1 cellular context compared by ENCODE assay signal in the genomic region with DNA sequence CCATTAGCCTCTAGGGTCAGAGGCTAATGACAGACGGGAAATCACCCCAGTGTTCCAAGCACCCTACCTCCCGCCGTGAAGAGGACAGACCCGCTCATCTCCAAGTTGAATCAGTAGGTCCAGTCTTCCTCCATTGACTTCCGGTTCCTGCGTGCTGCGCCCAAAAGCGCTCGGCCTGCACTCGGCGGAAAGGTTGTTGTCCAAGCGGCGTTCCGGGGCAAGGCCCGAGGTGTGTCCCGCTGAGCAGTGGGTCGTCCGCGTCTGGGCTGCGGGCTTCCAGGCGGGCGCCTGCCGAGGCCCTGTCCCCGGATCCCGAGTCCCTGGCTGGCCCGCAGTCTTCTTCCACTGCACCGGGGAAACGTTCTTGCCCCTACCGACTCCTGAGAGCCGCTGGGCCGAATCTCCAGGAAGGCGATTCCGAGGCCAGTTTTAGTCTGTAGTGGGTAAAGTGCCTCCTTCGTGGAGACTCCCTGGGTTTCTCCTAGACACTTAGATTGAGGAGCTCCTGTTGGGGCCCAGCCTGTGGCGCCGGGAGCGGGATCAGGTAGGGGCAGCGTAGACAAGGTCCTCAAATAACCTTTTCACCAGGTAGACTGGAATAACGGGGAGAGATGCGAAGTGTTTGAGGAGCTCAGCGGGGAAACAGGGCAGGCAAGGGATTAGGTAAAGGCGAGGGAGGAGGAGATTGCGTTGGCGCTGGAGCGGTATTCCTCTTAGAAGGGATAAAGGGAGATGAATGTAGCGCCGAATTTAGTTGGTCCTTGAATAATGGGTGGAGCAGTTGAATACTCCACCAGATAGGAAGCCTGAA.
TF ChIP-seq lines count a peak whose summit lies in the region.

A gene with protein sequence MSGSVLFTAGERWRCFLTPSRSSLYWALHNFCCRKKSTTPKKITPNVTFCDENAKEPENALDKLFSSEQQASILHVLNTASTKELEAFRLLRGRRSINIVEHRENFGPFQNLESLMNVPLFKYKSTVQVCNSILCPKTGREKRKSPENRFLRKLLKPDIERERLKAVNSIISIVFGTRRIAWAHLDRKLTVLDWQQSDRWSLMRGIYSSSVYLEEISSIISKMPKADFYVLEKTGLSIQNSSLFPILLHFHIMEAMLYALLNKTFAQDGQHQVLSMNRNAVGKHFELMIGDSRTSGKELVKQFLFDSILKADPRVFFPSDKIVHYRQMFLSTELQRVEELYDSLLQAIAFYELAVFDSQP (minus strand): TSS at position 138 of the 811 bp plus-strand sequence. CDS start 40 bp downstream, at position 98.

TF ChIP-seq in HepG2, 621 proteins besides CTCF, POLR2A, EP300 and RAD21 (continued from another document and continues in another):
- TF ChIP-seq CEBPG (CRISPR knock-in tag; IDR thresholded peaks at IDR 0.05): peak; percentile 67
- TF ChIP-seq PHF5A (CRISPR knock-in tag; IDR thresholded peaks at IDR 0.05; ENCODE audit: low read depth, unreplicated experiment): peak; percentile 96
- TF ChIP-seq ZNF883 (CRISPR knock-in tag; IDR thresholded peaks at IDR 0.05; ENCODE audit: not compliant biosample characterization): peak; percentile 80
- TF ChIP-seq ARNTL (CRISPR knock-in tag; IDR thresholded peaks at IDR 0.05): peak; percentile 87
- peak; percentile 53 for TF ChIP-seq STAG1 (CRISPR knock-in tag; IDR thresholded peaks at IDR 0.05)
- TF ChIP-seq, protein P1, sequence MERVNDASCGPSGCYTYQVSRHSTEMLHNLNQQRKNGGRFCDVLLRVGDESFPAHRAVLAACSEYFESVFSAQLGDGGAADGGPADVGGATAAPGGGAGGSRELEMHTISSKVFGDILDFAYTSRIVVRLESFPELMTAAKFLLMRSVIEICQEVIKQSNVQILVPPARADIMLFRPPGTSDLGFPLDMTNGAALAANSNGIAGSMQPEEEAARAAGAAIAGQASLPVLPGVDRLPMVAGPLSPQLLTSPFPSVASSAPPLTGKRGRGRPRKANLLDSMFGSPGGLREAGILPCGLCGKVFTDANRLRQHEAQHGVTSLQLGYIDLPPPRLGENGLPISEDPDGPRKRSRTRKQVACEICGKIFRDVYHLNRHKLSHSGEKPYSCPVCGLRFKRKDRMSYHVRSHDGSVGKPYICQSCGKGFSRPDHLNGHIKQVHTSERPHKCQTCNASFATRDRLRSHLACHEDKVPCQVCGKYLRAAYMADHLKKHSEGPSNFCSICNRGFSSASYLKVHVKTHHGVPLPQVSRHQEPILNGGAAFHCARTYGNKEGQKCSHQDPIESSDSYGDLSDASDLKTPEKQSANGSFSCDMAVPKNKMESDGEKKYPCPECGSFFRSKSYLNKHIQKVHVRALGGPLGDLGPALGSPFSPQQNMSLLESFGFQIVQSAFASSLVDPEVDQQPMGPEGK (CRISPR knock-in tag; IDR thresholded peaks at IDR 0.05): peak; percentile 74
- peak; percentile 38; the same call in 1 of the 2 replicates for TF ChIP-seq MTF1 (CRISPR knock-in tag; IDR thresholded peaks at IDR 0.05)
- TF ChIP-seq MTA1 (CRISPR knock-in tag; IDR thresholded peaks at IDR 0.05; ENCODE audit: borderline replicate concordance): peak; percentile 95
- TF ChIP-seq TRIM24 (CRISPR knock-in tag; IDR thresholded peaks at IDR 0.05): no peak
- TF ChIP-seq, protein P2, sequence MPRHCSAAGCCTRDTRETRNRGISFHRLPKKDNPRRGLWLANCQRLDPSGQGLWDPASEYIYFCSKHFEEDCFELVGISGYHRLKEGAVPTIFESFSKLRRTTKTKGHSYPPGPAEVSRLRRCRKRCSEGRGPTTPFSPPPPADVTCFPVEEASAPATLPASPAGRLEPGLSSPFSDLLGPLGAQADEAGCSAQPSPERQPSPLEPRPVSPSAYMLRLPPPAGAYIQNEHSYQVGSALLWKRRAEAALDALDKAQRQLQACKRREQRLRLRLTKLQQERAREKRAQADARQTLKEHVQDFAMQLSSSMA (CRISPR knock-in tag; IDR thresholded peaks at IDR 0.05): peak; percentile 90; the same call in 1 of the 2 replicates
- TF ChIP-seq ZNF761 (CRISPR knock-in tag; conservative IDR thresholded peaks at IDR 0.05): peak; percentile 96
- no peak for TF ChIP-seq BHLHE40 (IDR thresholded peaks at IDR 0.05; ENCODE audit: low read length)
- TF ChIP-seq ZNF205 (CRISPR knock-in tag; IDR thresholded peaks at IDR 0.05): peak; percentile 90
- TF ChIP-seq, protein P3, sequence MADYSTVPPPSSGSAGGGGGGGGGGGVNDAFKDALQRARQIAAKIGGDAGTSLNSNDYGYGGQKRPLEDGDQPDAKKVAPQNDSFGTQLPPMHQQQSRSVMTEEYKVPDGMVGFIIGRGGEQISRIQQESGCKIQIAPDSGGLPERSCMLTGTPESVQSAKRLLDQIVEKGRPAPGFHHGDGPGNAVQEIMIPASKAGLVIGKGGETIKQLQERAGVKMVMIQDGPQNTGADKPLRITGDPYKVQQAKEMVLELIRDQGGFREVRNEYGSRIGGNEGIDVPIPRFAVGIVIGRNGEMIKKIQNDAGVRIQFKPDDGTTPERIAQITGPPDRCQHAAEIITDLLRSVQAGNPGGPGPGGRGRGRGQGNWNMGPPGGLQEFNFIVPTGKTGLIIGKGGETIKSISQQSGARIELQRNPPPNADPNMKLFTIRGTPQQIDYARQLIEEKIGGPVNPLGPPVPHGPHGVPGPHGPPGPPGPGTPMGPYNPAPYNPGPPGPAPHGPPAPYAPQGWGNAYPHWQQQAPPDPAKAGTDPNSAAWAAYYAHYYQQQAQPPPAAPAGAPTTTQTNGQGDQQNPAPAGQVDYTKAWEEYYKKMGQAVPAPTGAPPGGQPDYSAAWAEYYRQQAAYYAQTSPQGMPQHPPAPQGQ (CRISPR knock-in tag; IDR thresholded peaks at IDR 0.05; ENCODE audit: borderline replicate concordance): peak; percentile 91; the same call in 1 of the 2 replicates
- peak; percentile 93 for TF ChIP-seq GABPA (IDR thresholded peaks at IDR 0.05; ENCODE audit: low read depth, low read length)
- TF ChIP-seq GABPA (CRISPR knock-in tag; IDR thresholded peaks at IDR 0.05; ENCODE audit: low read depth): peak; percentile 97
- TF ChIP-seq SYNCRIP (IDR thresholded peaks at IDR 0.05; ENCODE audit: insufficient read depth, low read depth, low read length): no peak
- no peak for TF ChIP-seq ZNF878 (CRISPR knock-in tag; IDR thresholded peaks at IDR 0.05)
- TF ChIP-seq, protein P4, sequence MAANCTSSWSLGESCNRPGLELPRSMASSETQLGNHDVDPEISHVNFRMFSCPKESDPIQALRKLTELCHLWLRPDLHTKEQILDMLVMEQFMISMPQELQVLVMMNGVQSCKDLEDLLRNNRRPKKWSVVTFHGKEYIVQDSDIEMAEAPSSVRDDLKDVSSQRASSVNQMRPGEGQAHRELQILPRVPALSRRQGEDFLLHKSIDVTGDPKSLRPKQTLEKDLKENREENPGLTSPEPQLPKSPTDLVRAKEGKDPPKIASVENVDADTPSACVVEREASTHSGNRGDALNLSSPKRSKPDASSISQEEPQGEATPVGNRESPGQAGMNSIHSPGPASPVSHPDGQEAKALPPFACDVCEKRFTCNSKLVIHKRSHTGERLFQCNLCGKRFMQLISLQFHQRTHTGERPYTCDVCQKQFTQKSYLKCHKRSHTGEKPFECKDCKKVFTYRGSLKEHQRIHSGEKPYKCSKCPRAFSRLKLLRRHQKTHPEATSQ (CRISPR knock-in tag; IDR thresholded peaks at IDR 0.05; ENCODE audit: borderline replicate concordance): peak; percentile 57; the same call in 1 of the 2 replicates
- peak; percentile 56; the same call in 1 of the 2 replicates for TF ChIP-seq AKAP8 (CRISPR knock-in tag; IDR thresholded peaks at IDR 0.05)
- TF ChIP-seq RBFOX2 (IDR thresholded peaks at IDR 0.05; ENCODE audit: low read depth, low read length): peak; percentile 91
- TF ChIP-seq XBP1 (CRISPR knock-in tag; IDR thresholded peaks at IDR 0.05): peak; percentile 58; the same call in 1 of the 2 replicates
- TF ChIP-seq, protein P5, sequence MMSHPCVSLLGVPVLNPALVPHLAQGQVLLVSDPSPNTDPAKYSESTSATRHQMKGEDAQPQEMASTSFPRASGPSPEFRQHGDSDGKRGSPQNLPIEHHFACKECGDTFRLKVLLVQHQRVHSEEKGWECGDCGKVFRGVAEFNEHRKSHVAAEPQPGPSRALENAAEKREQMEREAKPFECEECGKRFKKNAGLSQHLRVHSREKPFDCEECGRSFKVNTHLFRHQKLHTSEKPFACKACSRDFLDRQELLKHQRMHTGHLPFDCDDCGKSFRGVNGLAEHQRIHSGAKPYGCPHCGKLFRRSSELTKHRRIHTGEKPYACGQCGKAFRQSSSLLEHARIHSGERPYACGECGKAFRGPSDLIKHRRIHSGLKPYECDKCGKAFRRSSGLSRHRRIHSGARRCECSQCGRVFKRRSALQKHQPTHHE (CRISPR knock-in tag; IDR thresholded peaks at IDR 0.05; ENCODE audit: borderline replicate concordance): 0 out of 2 replicates have a peak, but pooled peaks have one; percentile 67
- TF ChIP-seq ZNF773 (CRISPR knock-in tag; IDR thresholded peaks at IDR 0.05; ENCODE audit: borderline replicate concordance): 0 out of 2 replicates have a peak, but pooled peaks have one; percentile 73
- peak; percentile 59; the same call in 1 of the 2 replicates for TF ChIP-seq ZNF317 (CRISPR knock-in tag; IDR thresholded peaks at IDR 0.05)
- peak; percentile 82 for TF ChIP-seq ZNF12 (CRISPR knock-in tag; IDR thresholded peaks at IDR 0.05)
- no peak for TF ChIP-seq CREB1 (IDR thresholded peaks at IDR 0.05)
- peak; percentile 25; the same call in 1 of the 2 replicates for TF ChIP-seq CREB1 (CRISPR knock-in tag; IDR thresholded peaks at IDR 0.05)
- no peak for TF ChIP-seq ATF7 (IDR thresholded peaks at IDR 0.05)
- TF ChIP-seq ATF7 (CRISPR knock-in tag; IDR thresholded peaks at IDR 0.05): peak; percentile 86
- TF ChIP-seq MBD4 (IDR thresholded peaks at IDR 0.05; ENCODE audit: borderline replicate concordance, low read length): no peak
- TF ChIP-seq ZSCAN21 (CRISPR knock-in tag; IDR thresholded peaks at IDR 0.05; ENCODE audit: borderline replicate concordance): peak; percentile 97
- TF ChIP-seq, protein P6, sequence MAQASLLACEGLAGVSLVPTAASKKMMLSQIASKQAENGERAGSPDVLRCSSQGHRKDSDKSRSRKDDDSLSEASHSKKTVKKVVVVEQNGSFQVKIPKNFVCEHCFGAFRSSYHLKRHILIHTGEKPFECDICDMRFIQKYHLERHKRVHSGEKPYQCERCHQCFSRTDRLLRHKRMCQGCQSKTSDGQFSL (CRISPR knock-in tag; IDR thresholded peaks at IDR 0.05): peak; percentile 60; the same call in 1 of the 2 replicates
- TF ChIP-seq, protein P7, sequence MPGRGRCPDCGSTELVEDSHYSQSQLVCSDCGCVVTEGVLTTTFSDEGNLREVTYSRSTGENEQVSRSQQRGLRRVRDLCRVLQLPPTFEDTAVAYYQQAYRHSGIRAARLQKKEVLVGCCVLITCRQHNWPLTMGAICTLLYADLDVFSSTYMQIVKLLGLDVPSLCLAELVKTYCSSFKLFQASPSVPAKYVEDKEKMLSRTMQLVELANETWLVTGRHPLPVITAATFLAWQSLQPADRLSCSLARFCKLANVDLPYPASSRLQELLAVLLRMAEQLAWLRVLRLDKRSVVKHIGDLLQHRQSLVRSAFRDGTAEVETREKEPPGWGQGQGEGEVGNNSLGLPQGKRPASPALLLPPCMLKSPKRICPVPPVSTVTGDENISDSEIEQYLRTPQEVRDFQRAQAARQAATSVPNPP (CRISPR knock-in tag; IDR thresholded peaks at IDR 0.05): no peak
- peak; percentile 94; the same call in 1 of the 2 replicates for TF ChIP-seq RFXAP (CRISPR knock-in tag; IDR thresholded peaks at IDR 0.05; ENCODE audit: borderline replicate concordance)
- TF ChIP-seq MAFF (IDR thresholded peaks at IDR 0.05; ENCODE audit: low read depth, low read length): no peak
- 0 out of 2 replicates have a peak, but pooled peaks have one; percentile 41 for TF ChIP-seq PCBP1 (IDR thresholded peaks at IDR 0.05; ENCODE audit: borderline replicate concordance, low read depth, low read length)
- peak; percentile 85; the same call in 1 of the 2 replicates for TF ChIP-seq NAIF1 (CRISPR knock-in tag; IDR thresholded peaks at IDR 0.05; ENCODE audit: borderline replicate concordance)
- no peak for TF ChIP-seq ZFP82 (CRISPR knock-in tag; IDR thresholded peaks at IDR 0.05; ENCODE audit: borderline replicate concordance)
- TF ChIP-seq PITX1 (CRISPR knock-in tag; IDR thresholded peaks at IDR 0.05): peak; percentile 81
- peak; percentile 84; the same call in 1 of the 2 replicates for TF ChIP-seq ZNF747 (CRISPR knock-in tag; IDR thresholded peaks at IDR 0.05; ENCODE audit: borderline replicate concordance)
- no peak for TF ChIP-seq ATM (IDR thresholded peaks at IDR 0.05; ENCODE audit: borderline replicate concordance)
- TF ChIP-seq NFIB (CRISPR knock-in tag; IDR thresholded peaks at IDR 0.05; ENCODE audit: borderline replicate concordance): no peak
- TF ChIP-seq, protein P8, sequence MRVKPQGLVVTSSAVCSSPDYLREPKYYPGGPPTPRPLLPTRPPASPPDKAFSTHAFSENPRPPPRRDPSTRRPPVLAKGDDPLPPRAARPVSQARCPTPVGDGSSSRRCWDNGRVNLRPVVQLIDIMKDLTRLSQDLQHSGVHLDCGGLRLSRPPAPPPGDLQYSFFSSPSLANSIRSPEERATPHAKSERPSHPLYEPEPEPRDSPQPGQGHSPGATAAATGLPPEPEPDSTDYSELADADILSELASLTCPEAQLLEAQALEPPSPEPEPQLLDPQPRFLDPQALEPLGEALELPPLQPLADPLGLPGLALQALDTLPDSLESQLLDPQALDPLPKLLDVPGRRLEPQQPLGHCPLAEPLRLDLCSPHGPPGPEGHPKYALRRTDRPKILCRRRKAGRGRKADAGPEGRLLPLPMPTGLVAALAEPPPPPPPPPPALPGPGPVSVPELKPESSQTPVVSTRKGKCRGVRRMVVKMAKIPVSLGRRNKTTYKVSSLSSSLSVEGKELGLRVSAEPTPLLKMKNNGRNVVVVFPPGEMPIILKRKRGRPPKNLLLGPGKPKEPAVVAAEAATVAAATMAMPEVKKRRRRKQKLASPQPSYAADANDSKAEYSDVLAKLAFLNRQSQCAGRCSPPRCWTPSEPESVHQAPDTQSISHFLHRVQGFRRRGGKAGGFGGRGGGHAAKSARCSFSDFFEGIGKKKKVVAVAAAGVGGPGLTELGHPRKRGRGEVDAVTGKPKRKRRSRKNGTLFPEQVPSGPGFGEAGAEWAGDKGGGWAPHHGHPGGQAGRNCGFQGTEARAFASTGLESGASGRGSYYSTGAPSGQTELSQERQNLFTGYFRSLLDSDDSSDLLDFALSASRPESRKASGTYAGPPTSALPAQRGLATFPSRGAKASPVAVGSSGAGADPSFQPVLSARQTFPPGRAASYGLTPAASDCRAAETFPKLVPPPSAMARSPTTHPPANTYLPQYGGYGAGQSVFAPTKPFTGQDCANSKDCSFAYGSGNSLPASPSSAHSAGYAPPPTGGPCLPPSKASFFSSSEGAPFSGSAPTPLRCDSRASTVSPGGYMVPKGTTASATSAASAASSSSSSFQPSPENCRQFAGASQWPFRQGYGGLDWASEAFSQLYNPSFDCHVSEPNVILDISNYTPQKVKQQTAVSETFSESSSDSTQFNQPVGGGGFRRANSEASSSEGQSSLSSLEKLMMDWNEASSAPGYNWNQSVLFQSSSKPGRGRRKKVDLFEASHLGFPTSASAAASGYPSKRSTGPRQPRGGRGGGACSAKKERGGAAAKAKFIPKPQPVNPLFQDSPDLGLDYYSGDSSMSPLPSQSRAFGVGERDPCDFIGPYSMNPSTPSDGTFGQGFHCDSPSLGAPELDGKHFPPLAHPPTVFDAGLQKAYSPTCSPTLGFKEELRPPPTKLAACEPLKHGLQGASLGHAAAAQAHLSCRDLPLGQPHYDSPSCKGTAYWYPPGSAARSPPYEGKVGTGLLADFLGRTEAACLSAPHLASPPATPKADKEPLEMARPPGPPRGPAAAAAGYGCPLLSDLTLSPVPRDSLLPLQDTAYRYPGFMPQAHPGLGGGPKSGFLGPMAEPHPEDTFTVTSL (CRISPR knock-in tag; IDR thresholded peaks at IDR 0.05; ENCODE audit: borderline replicate concordance): no peak
- TF ChIP-seq NPAS2 (CRISPR knock-in tag; IDR thresholded peaks at IDR 0.05; ENCODE audit: borderline replicate concordance): no peak
